In genomic region chr6:143176090-143177021, GRCh38 we compare ENCODE assay signal across 13 cellular contexts.
A peak's percentile ranks its signal among the peaks of the same experiment; 100 is the strongest.
DNase-seq lines count a peak whose midpoint lies in the region; ATAC-seq and TF ChIP-seq lines count a peak whose summit lies in the region.
"Had no signal": no experiment of that assay in that cellular context is flagged by ENCODE, and none has a peak within 500 bp of the region (broad histone marks: within the 10 kb centered on the region; RNA-seq: fewer than 3 reads in every experiment).

No MANE protein-coding gene starts in this region.

- H3K9me3 ChIP-seq in IMR-90 (ENCODE audit: control insufficient read depth, insufficient read depth, low read length), result no peaks in the 10 kb centered on the region
- peaks cover 8% of the 10 kb centered on the region for H3K9me3 ChIP-seq in adipocyte (ENCODE audit: control insufficient read depth, low read length)

- no peak overlapping the region for H3K4me2 ChIP-seq in IMR-90 (ENCODE audit: low read depth, low read length)

- no peak overlapping the region for H3K4me3 Mint-ChIP-seq in T-cell
- H3K4me3 Mint-ChIP-seq: activated CD4-positive, alpha-beta T cell treated with anti-CD3 and anti-CD28 coated beads, Interleukin-2, amount 10 ng/mL, durations not matched to agents 24 days and 14 days; brain; natural killer cell treated with Interleukin-12 subunit alpha and Interleukin-12 subunit beta and Interleukin-15 and Interleukin-18, amount 100 ng/mL, for 72 hours had no signal

- WGBS in IMR-90 (ENCODE audit: extremely low coverage in 2 of 2, insufficient read length in 1 of 2), 2 experiments, result 100% methylated on average over 1 of the region's 12 CpGs; no CpG with 5 or more reads in 1 of the 2 experiments

- BruUV-seq in IMR-90 (replicated peaks; lab: Mats Ljungman, UMichigan), result no TSS peak

- H3K9me3 Mint-ChIP-seq in T-cell, result peaks cover 9 to 36% (median 20%) of the 10 kb centered on the region in 3 donors

- peaks cover 6% of the 10 kb centered on the region; the same call in 1 of the 2 replicates for H3K9me1 ChIP-seq in IMR-90 (ENCODE audit: insufficient read depth, low read length)

- H3K4ac ChIP-seq in IMR-90 (ENCODE audit: low read depth, low read length), result no peak overlapping the region

- intact Hi-C loops in IMR-90 (cut with micrococcal nuclease), result no loop called here

- dilution Hi-C loops in IMR-90 (cut with HindIII; ENCODE audit: low sequenced_read_pairs, unreplicated experiment), result no loop called here

- no peak overlapping the region for H3K14ac ChIP-seq in IMR-90 (replicated peaks; ENCODE audit: low read depth, low read length)

- no peak overlapping the region for H2AK9ac ChIP-seq in IMR-90 (replicated peaks; ENCODE audit: low read depth, low read length, poor library complexity)

- H3K23ac ChIP-seq in IMR-90 (ENCODE audit: low read depth, low read length), result no peak overlapping the region

- POLR2A ChIA-PET in BJ (lab: Charles Lee), result no interaction called here
- POLR2A ChIA-PET in IMR-90 (lab: Charles Lee; ENCODE audit: unreplicated experiment), result no interaction called here
- POLR2A ChIA-PET in T-cell (lab: Charles Lee), result interaction anchor here in 1 of 2 donors (0.6 kb wide), 2 partner anchors 374 to 601 kb away, joined by 3 to 6 read pairs; no protein-coding TSS in a partner anchor

- H2AK5ac ChIP-seq in IMR-90 (ENCODE audit: low read depth, low read length), result no peak overlapping the region

- peaks cover 59% of the 10 kb centered on the region for H3K36me3 Mint-ChIP-seq in T-cell

- no peaks in the 10 kb centered on the region for H3K4me1 Mint-ChIP-seq in T-cell
- H3K4me1 Mint-ChIP-seq: activated CD4-positive, alpha-beta T cell treated with anti-CD3 and anti-CD28 coated beads, Interleukin-2, amount 10 ng/mL, durations not matched to agents 24 days and 14 days; brain had no signal

- no peak overlapping the region for H3K27ac Mint-ChIP-seq in T-cell
- H3K27ac Mint-ChIP-seq: activated CD4-positive, alpha-beta T cell treated with anti-CD3 and anti-CD28 coated beads, Interleukin-2, amount 10 ng/mL, durations not matched to agents 24 days and 14 days; brain; natural killer cell treated with Interleukin-12 subunit alpha and Interleukin-12 subunit beta and Interleukin-15 and Interleukin-18, amount 100 ng/mL, for 72 hours had no signal

- H3K56ac ChIP-seq in IMR-90 (ENCODE audit: extremely low read depth, insufficient read depth, low read length), result no peak overlapping the region

- peak overlapping the region; percentile 78 for H2AFZ ChIP-seq in IMR-90 (replicated peaks; ENCODE audit: low read length, poor library complexity)

- no peak overlapping the region for H3K27ac ChIP-seq in IMR-90 (ENCODE audit: insufficient read depth, low read length)

- no peak overlapping the region for H3K9ac ChIP-seq in IMR-90 (ENCODE audit: low read depth, low read length)
- no peak overlapping the region for H3K9ac ChIP-seq in adipocyte (ENCODE audit: low read length)

- no peak overlapping the region for H2BK120ac ChIP-seq in IMR-90 (ENCODE audit: low read depth, low read length)

- no peak overlapping the region for H4K5ac ChIP-seq in IMR-90 (ENCODE audit: low read depth, low read length)

- no peak overlapping the region for H3K18ac ChIP-seq in IMR-90 (ENCODE audit: low read depth, low read length)

- H2BK20ac ChIP-seq in IMR-90 (ENCODE audit: low read depth, low read length), result no peak overlapping the region

- no peak for TF ChIP-seq POLR2A in IMR-90 (IDR thresholded peaks at IDR 0.05; ENCODE audit: low read depth, low read length)

- no peak for TF ChIP-seq RAD21 in IMR-90 (IDR thresholded peaks at IDR 0.05; ENCODE audit: low read length)

- H3K4me3 ChIP-seq in BJ (ENCODE audit: low read depth, low read length) (no peak overlapping the region), IMR-90 (ENCODE audit: insufficient read depth, low read depth, low read length) (no peak overlapping the region), adipocyte (ENCODE audit: low read length) (no peak overlapping the region)

- no peak overlapping the region for H4K91ac ChIP-seq in IMR-90 (ENCODE audit: insufficient read depth, low read depth, low read length)

- in situ Hi-C loops in IMR-90 (cut with MboI; ENCODE audit: low sequenced_read_pairs), result no loop called here

- no peaks in the 10 kb centered on the region for H3K4me1 ChIP-seq in IMR-90 (ENCODE audit: control insufficient read depth, insufficient read depth, low read length)
- peaks cover 16% of the 10 kb centered on the region for H3K4me1 ChIP-seq in adipocyte (ENCODE audit: control insufficient read depth, insufficient read depth, low read length)

- no peaks in the 10 kb centered on the region for H3K27me3 ChIP-seq in BJ (ENCODE audit: control insufficient read depth, insufficient read depth, low read length)
- no peaks in the 10 kb centered on the region for H3K27me3 ChIP-seq in IMR-90 (ENCODE audit: control insufficient read depth, insufficient read depth, low read length)
- H3K27me3 ChIP-seq in adipocyte (replicated peaks; ENCODE audit: control insufficient read depth, insufficient read depth, low read length), result no peaks in the 10 kb centered on the region

- TF ChIP-seq CTCF in BJ (IDR thresholded peaks at IDR 0.05; ENCODE audit: insufficient read depth, low read depth, low read length), result no peak
- TF ChIP-seq CTCF in IMR-90 (conservative IDR thresholded peaks at IDR 0.05; ENCODE audit: low read depth, low read length), result no peak

- CTCF ChIA-PET in BJ (lab: Yijun Ruan, JAX), result interaction anchor here (0.6 to 2.6 kb wide), 2 partner anchors 12 to 259 kb away, joined by 5 to 9 read pairs; no protein-coding TSS in a partner anchor
- CTCF ChIA-PET in IMR-90 (lab: Yijun Ruan, JAX), result interaction anchor here (0.5 to 1.4 kb wide), 4 partner anchors 10 to 1141 kb away, joined by 3 to 8 read pairs (median 5); no protein-coding TSS in a partner anchor
- CTCF ChIA-PET in T-cell (lab: Charles Lee), result no interaction called here

- H3K36me3 ChIP-seq in BJ (ENCODE audit: control insufficient read depth, insufficient read depth, low read length) (no peaks in the 10 kb centered on the region; the same call in 1 of the 2 replicates), IMR-90 (ENCODE audit: control insufficient read depth, insufficient read depth, low read length) (no peaks in the 10 kb centered on the region), adipocyte (ENCODE audit: control insufficient read depth, insufficient read depth, low read length, severe bottlenecking) (no peaks in the 10 kb centered on the region)

- H2BK15ac ChIP-seq in IMR-90 (ENCODE audit: low read depth, low read length), result no peak overlapping the region

- DNase-seq in BJ (ENCODE audit: low read depth) (peak; percentile 85), IMR-90 (peak; percentile 88), adipocyte (ENCODE audit: low read depth) (peak; percentile 80), iPS-NIHi7 (ENCODE audit: extremely low spot score) (peak; percentile 22), NK-92 (lab: John Stamatoyannopoulos, UW; ENCODE audit: unreplicated experiment) (no peak), T-cell (no peak)
- no peak for DNase-seq in activated T-cell treated with anti-CD3 and anti-CD28 coated beads, Interleukin-2, amount 50 U/mL, for 48 hours
- DNase-seq in activated CD4-positive, alpha-beta T cell treated with anti-CD3 and anti-CD28 coated beads for 1 hour, result no peak
- DNase-seq: activated CD4-positive, alpha-beta T cell treated with anti-CD3 and anti-CD28 coated beads, Interleukin-2, amount 10 ng/mL, durations not matched to agents 24 days and 14 days; hypothalamus; KG1 had no signal

- no peak overlapping the region for H2BK5ac ChIP-seq in IMR-90 (ENCODE audit: low read depth, low read length, poor library complexity, severe bottlenecking)

- H3K79me1 ChIP-seq in IMR-90 (ENCODE audit: low read depth in 1 of 2, low read length in 2 of 2), result no peaks in the 10 kb centered on the region; a peak in 1 of 4 replicates

- no peak overlapping the region; a peak in 1 of 4 replicates for H4K8ac ChIP-seq in IMR-90 (ENCODE audit: low read depth in 2 of 2, low read length in 2 of 2)

- ATAC-seq in IMR-90 (ENCODE audit: low read depth) (peak; percentile 63), T-cell (replicated peaks in 1 of 4) (no peak)
- ATAC-seq: natural killer cell treated with Interleukin-12 subunit alpha and Interleukin-12 subunit beta and Interleukin-15 and Interleukin-18, amount 100 ng/mL, for 72 hours had no signal

- H4K20me1 ChIP-seq in IMR-90 (ENCODE audit: insufficient read depth, low read length), result no peaks in the 10 kb centered on the region

- no peaks in the 10 kb centered on the region for H3K27me3 Mint-ChIP-seq in T-cell
- H3K27me3 Mint-ChIP-seq: activated CD4-positive, alpha-beta T cell treated with anti-CD3 and anti-CD28 coated beads, Interleukin-2, amount 10 ng/mL, durations not matched to agents 24 days and 14 days; brain; natural killer cell treated with Interleukin-12 subunit alpha and Interleukin-12 subunit beta and Interleukin-15 and Interleukin-18, amount 100 ng/mL, for 72 hours had no signal

TF ChIP-seq in IMR-90, 13 proteins besides CTCF, POLR2A, EP300 and RAD21:
- TF ChIP-seq RCOR1 (IDR thresholded peaks at IDR 0.05; ENCODE audit: insufficient replicate concordance, low read length) (no peak), FOS (IDR thresholded peaks at IDR 0.05; ENCODE audit: low read depth, low read length) (no peak), BHLHE40 (IDR thresholded peaks at IDR 0.05; ENCODE audit: low read depth, low read length) (no peak)

Comparison
In these comparisons a context has a peak if more than half of its experiments do, and no peak if none do; other contexts are left out.
1. DNase-seq: peak in BJ (single experiment), IMR-90 (single experiment), adipocyte (single experiment) and iPS-NIHi7 (single experiment); none in activated T-cell treated with anti-CD3 and anti-CD28 coated beads, Interleukin-2, amount 50 U/mL, for 48 hours (0 of 2), NK-92 (single experiment), activated CD4-positive, alpha-beta T cell treated with anti-CD3 and anti-CD28 coated beads for 1 hour (single experiment) and T-cell (0 of 34).
2. CTCF ChIA-PET loops: an anchor here in BJ (0.6 to 2.6 kb wide) and IMR-90 (0.5 to 1.4 kb wide); none called in T-cell.